In the genomic region with DNA sequence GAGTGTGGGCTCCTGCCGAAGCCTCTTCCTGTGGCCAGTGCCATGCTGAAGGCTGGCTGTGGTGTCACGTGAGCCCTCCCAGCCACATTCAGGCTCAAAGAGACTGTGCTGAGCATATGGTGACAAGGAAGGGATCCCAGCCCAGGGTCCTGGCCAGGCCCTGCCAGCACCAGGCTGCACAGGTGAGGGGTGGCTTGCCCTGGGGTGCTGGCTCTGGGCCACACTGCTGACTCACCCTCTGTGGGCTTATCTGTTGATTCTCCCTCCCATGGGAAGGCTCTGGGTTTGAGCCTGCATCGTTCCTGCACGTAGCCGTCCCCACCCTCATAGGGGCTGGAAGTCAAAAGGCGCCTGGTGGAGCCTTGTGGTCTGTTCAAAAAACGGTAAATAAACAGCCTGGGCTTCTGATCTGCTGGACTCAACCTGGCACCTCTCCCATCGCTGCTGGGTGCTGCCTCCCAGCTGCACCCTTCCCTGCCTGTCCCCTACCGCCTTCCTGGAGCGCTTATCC, we compare ENCODE assay signal across 8 cellular contexts. TPM values are rescaled to one million over a fixed set of nuclear protein-coding genes. Genes with fewer than 3 reads are reported as not detected.
A peak's percentile ranks its signal among the peaks of the same experiment; 100 is the strongest.
DNase-seq lines count a peak whose midpoint lies in the region; ATAC-seq and TF ChIP-seq lines count a peak whose summit lies in the region.

No MANE protein-coding gene starts in this region.

- DNase-seq in activated naive CD8-positive, alpha-beta T cell treated with anti-CD3 and anti-CD28 coated beads, Interleukin-2, amount 10 ng/mL, durations not matched to agents 7 days and 5 days = no peak
- DNase-seq in activated naive CD8-positive, alpha-beta T cell treated with anti-CD3 and anti-CD28 coated beads for 36 hours = no peak
- no peak for DNase-seq in T-helper 17 cell
- DNase-seq in foreskin keratinocyte = peak; percentile 23 to 53
- no peak for DNase-seq in sigmoid colon
- DNase-seq in SKM-1 treated with dmso at 0.1 percent for 144 hours (lab: John Stamatoyannopoulos, UW; ENCODE audit: unreplicated experiment) = no peak
- DNase-seq in GF-D8 (lab: John Stamatoyannopoulos, UW) = no peak

- ATAC-seq in activated naive CD8-positive, alpha-beta T cell treated with anti-CD3 and anti-CD28 coated beads, Interleukin-2, amount 10 ng/mL, durations not matched to agents 7 days and 5 days (ENCODE audit: low read depth) = no peak
- ATAC-seq in T-helper 17 cell (peak; percentile 35), foreskin keratinocyte (peak; percentile 69), HG03354 (IDR thresholded peaks at IDR 0.05; ENCODE audit: poor library complexity, severe bottlenecking, unreplicated experiment) (no peak)

- H3K9me3 Mint-ChIP-seq in activated naive CD8-positive, alpha-beta T cell treated with anti-CD3 and anti-CD28 coated beads, Interleukin-2, amount 10 ng/mL, durations not matched to agents 7 days and 5 days = no peaks in the 10 kb centered on the region
- H3K9me3 Mint-ChIP-seq in activated naive CD8-positive, alpha-beta T cell treated with anti-CD3 and anti-CD28 coated beads for 36 hours = no peaks in the 10 kb centered on the region

- H3K27me3 Mint-ChIP-seq in activated naive CD8-positive, alpha-beta T cell treated with anti-CD3 and anti-CD28 coated beads, Interleukin-2, amount 10 ng/mL, durations not matched to agents 7 days and 5 days = no peaks in the 10 kb centered on the region
- H3K27me3 Mint-ChIP-seq in activated naive CD8-positive, alpha-beta T cell treated with anti-CD3 and anti-CD28 coated beads for 36 hours = no peaks in the 10 kb centered on the region
- no peaks in the 10 kb centered on the region for H3K27me3 Mint-ChIP-seq in T-helper 17 cell

- H3K9me3 ChIP-seq in T-helper 17 cell (ENCODE audit: control insufficient read depth, low read length, poor library complexity, severe bottlenecking) = no peaks in the 10 kb centered on the region
- H3K9me3 ChIP-seq in sigmoid colon = no peaks in the 10 kb centered on the region

- TF ChIP-seq CTCF in foreskin keratinocyte (conservative IDR thresholded peaks at IDR 0.05) = no peak
- no peak for TF ChIP-seq CTCF in sigmoid colon (IDR thresholded peaks at IDR 0.05)

- no peaks in the 10 kb centered on the region for H3K27me3 ChIP-seq in foreskin keratinocyte
- H3K27me3 ChIP-seq in sigmoid colon = no peaks in the 10 kb centered on the region

- no peak overlapping the region for H3K4me3 Mint-ChIP-seq in activated naive CD8-positive, alpha-beta T cell treated with anti-CD3 and anti-CD28 coated beads, Interleukin-2, amount 10 ng/mL, durations not matched to agents 7 days and 5 days
- no peak overlapping the region for H3K4me3 Mint-ChIP-seq in activated naive CD8-positive, alpha-beta T cell treated with anti-CD3 and anti-CD28 coated beads for 36 hours
- H3K4me3 Mint-ChIP-seq in T-helper 17 cell = peak overlapping the region; percentile 25

- TF ChIP-seq EP300 in sigmoid colon (IDR thresholded peaks at IDR 0.05) = no peak

- no peaks in the 10 kb centered on the region for H3K36me3 ChIP-seq in sigmoid colon

- H3K27ac Mint-ChIP-seq in activated naive CD8-positive, alpha-beta T cell treated with anti-CD3 and anti-CD28 coated beads, Interleukin-2, amount 10 ng/mL, durations not matched to agents 7 days and 5 days = peak overlapping the region; percentile 61
- H3K27ac Mint-ChIP-seq in activated naive CD8-positive, alpha-beta T cell treated with anti-CD3 and anti-CD28 coated beads for 36 hours = no peak overlapping the region
- peak overlapping the region; percentile 97 for H3K27ac Mint-ChIP-seq in T-helper 17 cell

- WGBS in sigmoid colon, 2 donors = 10 to 47% methylated on average over 10 of the region's 10 CpGs

- H3K27ac ChIP-seq in foreskin keratinocyte = no peak overlapping the region
- peak overlapping the region; percentile 25 to 57 (median 43) for H3K27ac ChIP-seq in sigmoid colon

- H3K36me3 Mint-ChIP-seq in activated naive CD8-positive, alpha-beta T cell treated with anti-CD3 and anti-CD28 coated beads, Interleukin-2, amount 10 ng/mL, durations not matched to agents 7 days and 5 days = no peaks in the 10 kb centered on the region
- peaks cover 1% of the 10 kb centered on the region for H3K36me3 Mint-ChIP-seq in activated naive CD8-positive, alpha-beta T cell treated with anti-CD3 and anti-CD28 coated beads for 36 hours
- no peaks in the 10 kb centered on the region for H3K36me3 Mint-ChIP-seq in T-helper 17 cell (ENCODE audit: low read depth)

- no peak for TF ChIP-seq POLR2A in sigmoid colon (IDR thresholded peaks at IDR 0.05)

- peaks cover 46% of the 10 kb centered on the region for H3K4me1 Mint-ChIP-seq in activated naive CD8-positive, alpha-beta T cell treated with anti-CD3 and anti-CD28 coated beads, Interleukin-2, amount 10 ng/mL, durations not matched to agents 7 days and 5 days
- H3K4me1 Mint-ChIP-seq in activated naive CD8-positive, alpha-beta T cell treated with anti-CD3 and anti-CD28 coated beads for 36 hours = peaks cover 58% of the 10 kb centered on the region
- peaks cover 52% of the 10 kb centered on the region for H3K4me1 Mint-ChIP-seq in T-helper 17 cell

- intact Hi-C loops in sigmoid colon (cut with DNase I) = no loop called here

- H3K4me3 ChIP-seq in sigmoid colon = no peak overlapping the region

- peaks cover 10% of the 10 kb centered on the region for H3K4me1 ChIP-seq in foreskin keratinocyte
- H3K4me1 ChIP-seq in sigmoid colon = peaks cover 0 to 60% (median 46%) of the 10 kb centered on the region in 4 donors

- POLR2A ChIA-PET in activated naive CD8-positive, alpha-beta T cell treated with anti-CD3 and anti-CD28 coated beads, Interleukin-2, amount 10 ng/mL, durations not matched to agents 7 days and 5 days (lab: Charles Lee) = interaction anchor here (0.6 kb wide), 1 partner anchor 112 kb away, joined by 5 read pairs; no protein-coding TSS in a partner anchor

RNA-seq across cellular contexts. Expression of a gene that starts 31.1 kb away (rescaled TPM):
- total RNA-seq in activated naive CD8-positive, alpha-beta T cell treated with anti-CD3 and anti-CD28 coated beads, Interleukin-2, amount 10 ng/mL, durations not matched to agents 7 days and 5 days = 100 to 1,000 TPM; 249 to 259 TPM
- total RNA-seq in activated naive CD8-positive, alpha-beta T cell treated with anti-CD3 and anti-CD28 coated beads for 36 hours = 100 to 1,000 TPM; 127 to 133 TPM
- total RNA-seq in T-helper 17 cell (100 to 1,000 TPM; 267 to 273 TPM), foreskin keratinocyte (96.1 and 96.7 TPM in 2 replicates), sigmoid colon (10 to 100 TPM; 53.2 to 96.7 (median 64.1) TPM)
- polyA plus RNA-seq in foreskin keratinocyte (66.5 and 68.6 TPM in 2 replicates), sigmoid colon (100 to 1,000 TPM; 152 to 326 (median 222) TPM)

RNA-seq across cellular contexts. Expression of a gene that starts 47.7 kb away (rescaled TPM):
- total RNA-seq in activated naive CD8-positive, alpha-beta T cell treated with anti-CD3 and anti-CD28 coated beads, Interleukin-2, amount 10 ng/mL, durations not matched to agents 7 days and 5 days = 10 to 100 TPM; 35.9 to 37.7 TPM
- 10 to 100 TPM; 66.6 to 71.5 TPM for total RNA-seq in activated naive CD8-positive, alpha-beta T cell treated with anti-CD3 and anti-CD28 coated beads for 36 hours
- 10 to 100 TPM; 49.4 to 56.9 TPM for total RNA-seq in T-helper 17 cell
- total RNA-seq in foreskin keratinocyte = 30.4 and 35.8 TPM in 2 replicates
- 46.4 and 49.4 TPM in 2 replicates for polyA plus RNA-seq in foreskin keratinocyte
- 10 to 100 TPM; 21.7 to 34.2 (median 29.7) TPM for total RNA-seq in sigmoid colon
- polyA plus RNA-seq in sigmoid colon = 10 to 100 TPM; 64.9 to 93.6 (median 69.8) TPM

Comparison
In these comparisons a context has a peak if more than half of its experiments do, and no peak if none do; other contexts are left out.
1. ATAC-seq: peak in T-helper 17 cell (single experiment) and foreskin keratinocyte (single experiment); none in activated naive CD8-positive, alpha-beta T cell treated with anti-CD3 and anti-CD28 coated beads, Interleukin-2, amount 10 ng/mL, durations not matched to agents 7 days and 5 days (single experiment) and HG03354 (single experiment).
2. DNase-seq: peak in foreskin keratinocyte (2 of 2); none in activated naive CD8-positive, alpha-beta T cell treated with anti-CD3 and anti-CD28 coated beads, Interleukin-2, amount 10 ng/mL, durations not matched to agents 7 days and 5 days (single experiment), activated naive CD8-positive, alpha-beta T cell treated with anti-CD3 and anti-CD28 coated beads for 36 hours (single experiment), T-helper 17 cell (0 of 3), sigmoid colon (single experiment), SKM-1 treated with dmso at 0.1 percent for 144 hours (single experiment) and GF-D8 (single experiment).